In the genomic region with DNA sequence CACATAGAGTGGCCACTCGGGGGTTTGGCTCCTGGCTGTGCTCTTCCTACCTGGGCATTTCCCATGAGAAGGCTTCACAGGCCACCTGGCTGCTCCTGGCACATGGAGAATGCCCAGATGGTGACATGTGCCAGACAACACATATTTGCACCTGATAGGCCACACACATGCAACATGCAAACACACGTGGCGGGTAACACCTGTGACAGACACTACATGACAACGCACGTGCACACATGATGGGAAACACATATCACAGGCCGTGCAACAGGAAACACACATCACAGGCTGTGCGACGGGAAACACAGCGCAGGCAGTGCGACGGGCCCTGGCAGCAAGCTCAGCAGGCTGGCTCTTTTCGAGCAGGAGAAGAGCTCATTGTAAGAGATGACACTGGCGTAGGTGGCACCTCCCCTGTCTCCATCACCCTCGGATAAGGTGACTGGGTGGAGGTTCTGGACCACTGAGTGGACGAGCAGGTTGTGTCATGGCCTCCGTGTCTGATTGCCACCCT, we compare ENCODE assay signal across 16 cellular contexts. TPM values are rescaled to one million over a fixed set of nuclear protein-coding genes. Genes with fewer than 3 reads are reported as not detected.
"Had no signal": no experiment of that assay in that cellular context is flagged by ENCODE, and none has a peak within 500 bp of the region (broad histone marks: within the 10 kb centered on the region; RNA-seq: fewer than 3 reads in every experiment).

No MANE protein-coding gene starts in this region.

RNA-seq across cellular contexts. Expression of a gene that starts 55.8 kb away (rescaled TPM):
- total RNA-seq: stomach, subcutaneous adipose tissue, suprapubic skin, temporal lobe, testis, thoracic aorta, thyroid gland, tibial nerve, transverse colon, upper lobe of left lung, upper lobe of right lung, ureter, urinary bladder, uterus, vagina had no signal
- polyA plus RNA-seq: stomach, thymus, urinary bladder had no signal
